Comparison of ENCODE assay signal across 8 cellular contexts in genomic region chr5:17203329-17204132, GRCh38. TPM values are rescaled to one million over a fixed set of nuclear protein-coding genes. Genes with fewer than 3 reads are reported as not detected.
DNase-seq lines count a peak whose midpoint lies in the region; ATAC-seq and TF ChIP-seq lines count a peak whose summit lies in the region.

No MANE protein-coding gene starts in this region.

- H3K4me3 Mint-ChIP-seq in activated naive CD8-positive, alpha-beta T cell treated with anti-CD3 and anti-CD28 coated beads, Interleukin-2, amount 50 U/mL, for 24 hours: no peak overlapping the region

- no peaks in the 10 kb centered on the region for H3K27me3 ChIP-seq in smooth muscle cell (ENCODE audit: low read depth)

- H2AFZ ChIP-seq in smooth muscle cell (ENCODE audit: low read depth): no peak overlapping the region

- DNase-seq in AG20443 (ENCODE audit: low spot score) (peak; percentile 86), NCI-H2227 treated with DMSO at 0.1 percent for 48 hours (lab: John Stamatoyannopoulos, UW) (peak; percentile 8), left ventricle myocardium superior (no peak), smooth muscle cell (lab: John Stamatoyannopoulos, UW; ENCODE audit: unreplicated experiment) (no peak), GF-D8 (lab: John Stamatoyannopoulos, UW) (no peak)
- no peak for DNase-seq in activated naive CD8-positive, alpha-beta T cell treated with anti-CD3 and anti-CD28 coated beads, Interleukin-2, amount 50 U/mL, for 24 hours

- peaks cover under 1% of the 10 kb centered on the region for H3K9me3 Mint-ChIP-seq in activated naive CD8-positive, alpha-beta T cell treated with anti-CD3 and anti-CD28 coated beads, Interleukin-2, amount 50 U/mL, for 24 hours

- H3K4me1 ChIP-seq in smooth muscle cell (ENCODE audit: low read depth): peaks cover under 1% of the 10 kb centered on the region

- no peaks in the 10 kb centered on the region for H3K9me3 ChIP-seq in smooth muscle cell (replicated peaks; ENCODE audit: low read depth)

- no peaks in the 10 kb centered on the region for H3K79me2 ChIP-seq in smooth muscle cell (ENCODE audit: low read depth)

- intact Hi-C loops in left ventricle myocardium superior (cut with micrococcal nuclease): no loop called here

- no peaks in the 10 kb centered on the region for H3K4me1 Mint-ChIP-seq in activated naive CD8-positive, alpha-beta T cell treated with anti-CD3 and anti-CD28 coated beads, Interleukin-2, amount 50 U/mL, for 24 hours

- H3K36me3 ChIP-seq in smooth muscle cell (ENCODE audit: low read depth): no peaks in the 10 kb centered on the region

- H3K27ac ChIP-seq in smooth muscle cell (ENCODE audit: low read depth): no peak overlapping the region

- H3K36me3 Mint-ChIP-seq in activated naive CD8-positive, alpha-beta T cell treated with anti-CD3 and anti-CD28 coated beads, Interleukin-2, amount 50 U/mL, for 24 hours (ENCODE audit: low read depth): no peaks in the 10 kb centered on the region

- no peaks in the 10 kb centered on the region for H4K20me1 ChIP-seq in smooth muscle cell (ENCODE audit: low read depth)

- WGBS in smooth muscle cell (ENCODE audit: low lambda C conversion rate): 45% methylated on average over 10 of the region's 10 CpGs

- H3K27ac Mint-ChIP-seq in activated naive CD8-positive, alpha-beta T cell treated with anti-CD3 and anti-CD28 coated beads, Interleukin-2, amount 50 U/mL, for 24 hours: no peak overlapping the region

- H3K4me3 ChIP-seq in smooth muscle cell: no peak overlapping the region

- no peaks in the 10 kb centered on the region for H3F3A ChIP-seq in smooth muscle cell (ENCODE audit: low read depth)

- peaks cover 11% of the 10 kb centered on the region for H3K27me3 Mint-ChIP-seq in activated naive CD8-positive, alpha-beta T cell treated with anti-CD3 and anti-CD28 coated beads, Interleukin-2, amount 50 U/mL, for 24 hours

- no peak overlapping the region for H3K9ac ChIP-seq in smooth muscle cell (ENCODE audit: low read depth)

- ATAC-seq in GM18861 (IDR thresholded peaks at IDR 0.05; ENCODE audit: unreplicated experiment) (peak; percentile 83), HG03196 (IDR thresholded peaks at IDR 0.05; ENCODE audit: unreplicated experiment) (peak; percentile 85), left ventricle myocardium superior (peak; percentile 81)
- ATAC-seq in activated naive CD8-positive, alpha-beta T cell treated with anti-CD3 and anti-CD28 coated beads, Interleukin-2, amount 50 U/mL, for 24 hours: peak; percentile 43

- no peak overlapping the region for H3K4me2 ChIP-seq in smooth muscle cell

- peak; percentile 77 for TF ChIP-seq CTCF in smooth muscle cell (IDR thresholded peaks at IDR 0.05; ENCODE audit: borderline replicate concordance, insufficient read depth, poor library complexity, severe bottlenecking)

RNA-seq across cellular contexts. Expression of gene BASP1, which starts 13.9 kb away (rescaled TPM):
- total RNA-seq in left ventricle myocardium superior: 2.0 TPM
- total RNA-seq in smooth muscle cell: 194 and 196 TPM in 2 replicates
- polyA plus RNA-seq in smooth muscle cell: 292 and 304 TPM in 2 replicates

Comparison
In these comparisons a context has a peak if more than half of its experiments do, and no peak if none do; other contexts are left out.
1. DNase-seq: peak in AG20443 (single experiment) and NCI-H2227 treated with DMSO at 0.1 percent for 48 hours (single experiment); none in activated naive CD8-positive, alpha-beta T cell treated with anti-CD3 and anti-CD28 coated beads, Interleukin-2, amount 50 U/mL, for 24 hours (single experiment), left ventricle myocardium superior (single experiment), smooth muscle cell (single experiment) and GF-D8 (single experiment).
2. RNA of gene BASP1, which starts 13.9 kb away (total RNA-seq): 194 to 196 TPM in smooth muscle cell; 2.0 TPM in left ventricle myocardium superior (single experiment); every median in the first group is over 10 times any median in the second.
3. Peak in every context shown above with its lines, with median percentiles within 50 percentile points of each other: ATAC-seq.